Comparison of ENCODE assay signal across 19 cellular contexts in genomic region chr15:56985871-56986270, GRCh38.
A peak's percentile ranks its signal among the peaks of the same experiment; 100 is the strongest.
DNase-seq lines count a peak whose midpoint lies in the region; ATAC-seq and TF ChIP-seq lines count a peak whose summit lies in the region.
"Had no signal": no experiment of that assay in that cellular context is flagged by ENCODE, and none has a peak within 500 bp of the region (broad histone marks: within the 10 kb centered on the region; RNA-seq: fewer than 3 reads in every experiment).

No MANE protein-coding gene starts in this region.

- H3K4me3 ChIP-seq in IMR-90 (ENCODE audit: insufficient read depth, low read depth, low read length) (no peak overlapping the region), brain microvascular endothelial cell (ENCODE audit: low read depth, low read length) (no peak overlapping the region), spleen (no peak overlapping the region), upper lobe of left lung (no peak overlapping the region)
- H3K4me3 ChIP-seq: psoas muscle, upper lobe of right lung had no signal

- peak overlapping the region; percentile 66 for H3K27ac Mint-ChIP-seq in activated T-cell treated with anti-CD3 and anti-CD28 coated beads, Interleukin-2, amount 50 U/mL, for 24 hours
- H3K27ac Mint-ChIP-seq: activated naive CD4-positive, alpha-beta T cell treated with anti-CD3 and anti-CD28 coated beads for 36 hours; T-helper 2 cell treated with Interferon-gamma antibody and Interleukin-4, amounts not matched to agents 5 μg/mL and 100 μg/mL, for 36 hours had no signal

- no peak overlapping the region for H4K5ac ChIP-seq in IMR-90 (ENCODE audit: low read depth, low read length)

- H2BK20ac ChIP-seq in IMR-90 (ENCODE audit: low read depth, low read length): no peak overlapping the region

- no peaks in the 10 kb centered on the region for H3K9me3 Mint-ChIP-seq in activated T-cell treated with anti-CD3 and anti-CD28 coated beads, Interleukin-2, amount 50 U/mL, for 24 hours
- H3K9me3 Mint-ChIP-seq: activated naive CD4-positive, alpha-beta T cell treated with anti-CD3 and anti-CD28 coated beads for 36 hours; nephron; T-helper 2 cell treated with Interferon-gamma antibody and Interleukin-4, amounts not matched to agents 5 μg/mL and 100 μg/mL, for 36 hours had no signal

- H3K36me3 Mint-ChIP-seq in activated T-cell treated with anti-CD3 and anti-CD28 coated beads, Interleukin-2, amount 50 U/mL, for 24 hours (ENCODE audit: low read depth): no peaks in the 10 kb centered on the region

- no peak overlapping the region for H3K14ac ChIP-seq in IMR-90 (replicated peaks; ENCODE audit: low read depth, low read length)

- ATAC-seq in IMR-90 (ENCODE audit: low read depth): no peak
- no peak for ATAC-seq in upper lobe of left lung (ENCODE audit: low FRiP score in 2 of 2)
- ATAC-seq in GM19452 (IDR thresholded peaks at IDR 0.05; ENCODE audit: unreplicated experiment): no peak

- H2AK5ac ChIP-seq in IMR-90 (ENCODE audit: low read depth, low read length): no peak overlapping the region

- no TSS peak for BruUV-seq in IMR-90 (replicated peaks; lab: Mats Ljungman, UMichigan)

- no peak overlapping the region for H2BK120ac ChIP-seq in IMR-90 (ENCODE audit: low read depth, low read length)

- H3K79me1 ChIP-seq in IMR-90 (ENCODE audit: low read depth in 1 of 2, low read length in 2 of 2): peaks cover 18 to 52% of the 10 kb centered on the region in 2 experiments

- no peak overlapping the region; the same call in 1 of the 2 replicates for H3K27ac ChIP-seq in IMR-90 (ENCODE audit: insufficient read depth, low read length)
- peak overlapping the region; percentile 31 for H3K27ac ChIP-seq in brain microvascular endothelial cell
- H3K27ac ChIP-seq in spleen: peak overlapping the region in 6 of 8 donors; percentile 1 to 77 (median 63)
- H3K27ac ChIP-seq in upper lobe of left lung: no peak overlapping the region
- H3K27ac ChIP-seq: psoas muscle, upper lobe of right lung had no signal

- H4K8ac ChIP-seq in IMR-90 (ENCODE audit: low read depth in 2 of 2, low read length in 2 of 2): no peak overlapping the region

- H4K20me1 ChIP-seq in IMR-90 (ENCODE audit: insufficient read depth, low read length): peaks cover 46% of the 10 kb centered on the region

- no peak overlapping the region for H3K56ac ChIP-seq in IMR-90 (ENCODE audit: extremely low read depth, insufficient read depth, low read length)

- no peak overlapping the region for H2AFZ ChIP-seq in IMR-90 (replicated peaks; ENCODE audit: low read length, poor library complexity)

- H3K36me3 ChIP-seq in IMR-90 (ENCODE audit: control insufficient read depth, insufficient read depth, low read length) (no peaks in the 10 kb centered on the region), brain microvascular endothelial cell (replicated peaks) (no peaks in the 10 kb centered on the region), spleen (no peaks in the 10 kb centered on the region), upper lobe of left lung (no peaks in the 10 kb centered on the region)
- H3K36me3 ChIP-seq: upper lobe of right lung had no signal

- H2AK9ac ChIP-seq in IMR-90 (replicated peaks; ENCODE audit: low read depth, low read length, poor library complexity): no peak overlapping the region

- H3K4me3 Mint-ChIP-seq in activated T-cell treated with anti-CD3 and anti-CD28 coated beads, Interleukin-2, amount 50 U/mL, for 24 hours: no peak overlapping the region
- H3K4me3 Mint-ChIP-seq: activated naive CD4-positive, alpha-beta T cell treated with anti-CD3 and anti-CD28 coated beads for 36 hours; nephron; T-helper 2 cell treated with Interferon-gamma antibody and Interleukin-4, amounts not matched to agents 5 μg/mL and 100 μg/mL, for 36 hours had no signal

- no peak for TF ChIP-seq POLR2A in IMR-90 (IDR thresholded peaks at IDR 0.05; ENCODE audit: low read depth, low read length)
- no peak for TF ChIP-seq POLR2A in spleen (IDR thresholded peaks at IDR 0.05)
- no peak for TF ChIP-seq POLR2A in upper lobe of left lung (IDR thresholded peaks at IDR 0.05)

- no peak overlapping the region for H3K9ac ChIP-seq in IMR-90 (ENCODE audit: low read depth, low read length)

- peaks cover 4% of the 10 kb centered on the region; the same call in 1 of the 2 replicates for H3K9me1 ChIP-seq in IMR-90 (ENCODE audit: insufficient read depth, low read length)

- in situ Hi-C loops in IMR-90 (cut with MboI; ENCODE audit: low sequenced_read_pairs): no loop called here
- in situ Hi-C loops in brain microvascular endothelial cell (cut with HindIII; ENCODE audit: low pct_ligation_motif_present, low sequenced_read_pairs): no loop called here

- CTCF ChIA-PET in IMR-90 (lab: Yijun Ruan, JAX): interaction anchor here (0.6 to 1.0 kb wide), 2 partner anchors 164 to 1459 kb away, joined by 3 read pairs; no protein-coding TSS in a partner anchor

- TF ChIP-seq CTCF in IMR-90 (conservative IDR thresholded peaks at IDR 0.05; ENCODE audit: low read depth, low read length): no peak
- TF ChIP-seq CTCF in brain microvascular endothelial cell (IDR thresholded peaks at IDR 0.05; ENCODE audit: low read depth, low read length, missing control alignments): no peak
- TF ChIP-seq CTCF in spleen (IDR thresholded peaks at IDR 0.05 in 8 of 11, conservative IDR thresholded peaks at IDR 0.05 in 3 of 11): no peak
- no peak for TF ChIP-seq CTCF in upper lobe of left lung (IDR thresholded peaks at IDR 0.05)

- peak overlapping the region; percentile 92 for H2BK5ac ChIP-seq in IMR-90 (ENCODE audit: low read depth, low read length, poor library complexity, severe bottlenecking)

- dilution Hi-C loops in IMR-90 (cut with HindIII; ENCODE audit: low sequenced_read_pairs, unreplicated experiment): no loop called here

- no peak overlapping the region for H3K23ac ChIP-seq in IMR-90 (ENCODE audit: low read depth, low read length)

- H3K4me1 ChIP-seq in IMR-90 (ENCODE audit: control insufficient read depth, insufficient read depth, low read length): peaks cover 14% of the 10 kb centered on the region; the same call in 1 of the 2 replicates
- peaks cover 39 to 98% (median 66%) of the 10 kb centered on the region in 6 donors for H3K4me1 ChIP-seq in spleen
- peaks cover 26 to 42% (median 33%) of the 10 kb centered on the region in 4 donors for H3K4me1 ChIP-seq in upper lobe of left lung

- no peak for TF ChIP-seq RAD21 in IMR-90 (IDR thresholded peaks at IDR 0.05; ENCODE audit: low read length)

- no peak overlapping the region for H3K18ac ChIP-seq in IMR-90 (ENCODE audit: low read depth, low read length)

- intact Hi-C loops in IMR-90 (cut with micrococcal nuclease): loop anchor here (5.0 kb wide), 1 partner anchor 34 kb away; no protein-coding TSS in a partner anchor
- intact Hi-C loops in spleen (cut with DNase I; ENCODE audit: low total_unique reads): no loop called here

- H3K27me3 Mint-ChIP-seq in activated T-cell treated with anti-CD3 and anti-CD28 coated beads, Interleukin-2, amount 50 U/mL, for 24 hours: no peaks in the 10 kb centered on the region

- WGBS in IMR-90 (ENCODE audit: extremely low coverage in 2 of 2, insufficient read length in 1 of 2), 2 experiments: no CpG with 5 or more reads among the region's 1 CpG
- WGBS in spleen, 5 donors: 89 to 98% (median 91%) methylated on average over 1 of the region's 1 CpG
- 80 to 95% methylated on average over 1 of the region's 1 CpG for WGBS in upper lobe of left lung, 2 donors

- POLR2A ChIA-PET in IMR-90 (lab: Charles Lee; ENCODE audit: unreplicated experiment): no interaction called here

- no peak overlapping the region; the same call in 1 of the 2 replicates for H3K4me2 ChIP-seq in IMR-90 (ENCODE audit: low read depth, low read length)

- no peak overlapping the region for H2BK15ac ChIP-seq in IMR-90 (ENCODE audit: low read depth, low read length)

- no peak for TF ChIP-seq EP300 in upper lobe of left lung (IDR thresholded peaks at IDR 0.05)

- H3K4ac ChIP-seq in IMR-90 (ENCODE audit: low read depth, low read length): no peak overlapping the region

- no peaks in the 10 kb centered on the region for H3K9me3 ChIP-seq in IMR-90 (ENCODE audit: control insufficient read depth, insufficient read depth, low read length)
- no peaks in the 10 kb centered on the region for H3K9me3 ChIP-seq in spleen
- H3K9me3 ChIP-seq in upper lobe of left lung: no peaks in the 10 kb centered on the region
- H3K9me3 ChIP-seq: psoas muscle, upper lobe of right lung had no signal

- H3K27me3 ChIP-seq in IMR-90 (ENCODE audit: control insufficient read depth, insufficient read depth, low read length) (no peaks in the 10 kb centered on the region), brain microvascular endothelial cell (replicated peaks) (no peaks in the 10 kb centered on the region), spleen (replicated peaks in 1 of 7) (no peaks in the 10 kb centered on the region), upper lobe of left lung (no peaks in the 10 kb centered on the region)
- H3K27me3 ChIP-seq: upper lobe of right lung had no signal

- H4K91ac ChIP-seq in IMR-90 (ENCODE audit: insufficient read depth, low read depth, low read length): no peak overlapping the region

- peaks cover 70% of the 10 kb centered on the region for H3K4me1 Mint-ChIP-seq in activated T-cell treated with anti-CD3 and anti-CD28 coated beads, Interleukin-2, amount 50 U/mL, for 24 hours (ENCODE audit: low read depth)

- no peak for DNase-seq in activated T-cell treated with anti-CD3 and anti-CD28 coated beads, Interleukin-2, amount 50 U/mL, for 24 hours
- DNase-seq in activated T-cell treated with anti-CD3 and anti-CD28 coated beads for 4 hours (no peak), IMR-90 (no peak), brain microvascular endothelial cell (no peak), spleen (no peak), upper lobe of left lung (no peak), NCI-H1436 treated with DMSO at 0.1 percent for 48 hours (lab: John Stamatoyannopoulos, UW) (no peak)
- DNase-seq: activated naive CD4-positive, alpha-beta T cell treated with anti-CD3 and anti-CD28 coated beads for 36 hours; DND-41; mammary epithelial cell; NCI-H187 treated with DMSO at 0.1 percent for 48 hours; NCI-H446 treated with DMSO at 0.1 percent for 48 hours; psoas muscle; stimulated activated CD4-positive, alpha-beta T cell treated with anti-CD3 and anti-CD28 coated beads, Interleukin-12 subunit alpha, Interleukin-12 subunit beta, amount 100 ng/mL, for 4 hours; stimulated activated naive CD4-positive, alpha-beta T cell; upper lobe of right lung had no signal

TF ChIP-seq in IMR-90, 13 proteins besides CTCF, POLR2A, EP300 and RAD21 (continues in another document):
- TF ChIP-seq CHD1 (IDR thresholded peaks at IDR 0.05; ENCODE audit: low read depth, low read length) (no peak), CEBPB (IDR thresholded peaks at IDR 0.05; ENCODE audit: low read depth, low read length) (no peak), BHLHE40 (IDR thresholded peaks at IDR 0.05; ENCODE audit: low read depth, low read length) (no peak), RFX5 (IDR thresholded peaks at IDR 0.05; ENCODE audit: low read depth, low read length) (no peak), RCOR1 (IDR thresholded peaks at IDR 0.05; ENCODE audit: insufficient replicate concordance, low read length) (no peak), SMC3 (IDR thresholded peaks at IDR 0.05; ENCODE audit: low read depth, low read length) (no peak)

Comparison
In these comparisons a context has a peak if more than half of its experiments do, and no peak if none do; other contexts are left out.
1. H3K27ac ChIP-seq: peak in brain microvascular endothelial cell (single experiment) and spleen (6 of 8); none in IMR-90 (single experiment) and upper lobe of left lung (0 of 4).